Comparison of ENCODE assay signal across 1 cellular context in genomic region chr1:116570358-116571214, GRCh38.
TF ChIP-seq lines count a peak whose summit lies in the region.

Gene CD58 (minus strand): TSS chr1:116571026. CDS start chr1:116570972, 54 bp downstream.

TF ChIP-seq in HepG2, 621 proteins besides CTCF, POLR2A, EP300 and RAD21 (continued from another document and continues in another):
- TF ChIP-seq ZNF576 (CRISPR knock-in tag; IDR thresholded peaks at IDR 0.05): peak; percentile 98
- TF ChIP-seq HMGXB3 (CRISPR knock-in tag; IDR thresholded peaks at IDR 0.05; ENCODE audit: borderline replicate concordance): 0 out of 2 replicates have a peak, but pooled peaks have one; percentile 22
- peak; percentile 48 for TF ChIP-seq POGK (CRISPR knock-in tag; conservative IDR thresholded peaks at IDR 0.05)
- TF ChIP-seq MAX (IDR thresholded peaks at IDR 0.05): peak; percentile 86
- TF ChIP-seq IRF9 (CRISPR knock-in tag; IDR thresholded peaks at IDR 0.05; ENCODE audit: borderline replicate concordance): 0 out of 2 replicates have a peak, but pooled peaks have one; percentile 29
- peak; percentile 65; the same call in 1 of the 2 replicates for TF ChIP-seq ZFP91 (CRISPR knock-in tag; IDR thresholded peaks at IDR 0.05; ENCODE audit: borderline replicate concordance)
- 0 out of 2 replicates have a peak, but pooled peaks have one; percentile 9 for TF ChIP-seq SP5 (CRISPR knock-in tag; IDR thresholded peaks at IDR 0.05; ENCODE audit: borderline replicate concordance, low read depth)
- peak; percentile 48; the same call in 1 of the 2 replicates for TF ChIP-seq FOSL2 (CRISPR knock-in tag; IDR thresholded peaks at IDR 0.05)
- TF ChIP-seq JUN (CRISPR knock-in tag; IDR thresholded peaks at IDR 0.05): 0 out of 2 replicates have a peak, but pooled peaks have one; percentile 7
- peak; percentile 44 for TF ChIP-seq UBTF (CRISPR knock-in tag; IDR thresholded peaks at IDR 0.05)
- peak; percentile 34; the same call in 1 of the 2 replicates for TF ChIP-seq ZNF574 (CRISPR knock-in tag; IDR thresholded peaks at IDR 0.05)
- TF ChIP-seq ARID4A (CRISPR knock-in tag; IDR thresholded peaks at IDR 0.05; ENCODE audit: borderline replicate concordance): peak; percentile 72; the same call in 1 of the 2 replicates
- TF ChIP-seq FOXK1 (CRISPR knock-in tag; IDR thresholded peaks at IDR 0.05; ENCODE audit: borderline replicate concordance, low read depth): peak; percentile 23; the same call in 1 of the 2 replicates
- 0 out of 2 replicates have a peak, but pooled peaks have one; percentile 15 for TF ChIP-seq ZNF234 (CRISPR knock-in tag; conservative IDR thresholded peaks at IDR 0.05)
- TF ChIP-seq BRCA1 (CRISPR knock-in tag; IDR thresholded peaks at IDR 0.05): 0 out of 2 replicates have a peak, but pooled peaks have one; percentile 74
- TF ChIP-seq ZNF180 (CRISPR knock-in tag; IDR thresholded peaks at IDR 0.05; ENCODE audit: borderline replicate concordance, low read depth): no peak
- peak; percentile 80 for TF ChIP-seq MXD3 (CRISPR knock-in tag; IDR thresholded peaks at IDR 0.05)
- no peak for TF ChIP-seq ZNF329 (CRISPR knock-in tag; IDR thresholded peaks at IDR 0.05; ENCODE audit: low read depth)
- no peak for TF ChIP-seq MIXL1 (CRISPR knock-in tag; IDR thresholded peaks at IDR 0.05)
- TF ChIP-seq FOXK2 (IDR thresholded peaks at IDR 0.05): no peak
- peak; percentile 45; the same call in 1 of the 2 replicates for TF ChIP-seq KMT2B (CRISPR knock-in tag; IDR thresholded peaks at IDR 0.05)
- TF ChIP-seq GABPB1 (CRISPR knock-in tag; IDR thresholded peaks at IDR 0.05): peak; percentile 71
- TF ChIP-seq ZXDC (CRISPR knock-in tag; IDR thresholded peaks at IDR 0.05): peak; percentile 73; the same call in 1 of the 2 replicates
- TF ChIP-seq HOXA9 (CRISPR knock-in tag; IDR thresholded peaks at IDR 0.05; ENCODE audit: borderline replicate concordance): 0 out of 2 replicates have a peak, but pooled peaks have one; percentile 74
- peak; percentile 25; the same call in 1 of the 2 replicates for TF ChIP-seq MAZ (IDR thresholded peaks at IDR 0.05; ENCODE audit: borderline replicate concordance, low read depth, low read length)
- TF ChIP-seq MAZ (CRISPR knock-in tag; IDR thresholded peaks at IDR 0.05; ENCODE audit: low read depth): peak; percentile 57
- no peak for TF ChIP-seq ZNF282 (IDR thresholded peaks at IDR 0.05; ENCODE audit: partially characterized antibody)
